19 cellular contexts compared by ENCODE assay signal in the genomic region with DNA sequence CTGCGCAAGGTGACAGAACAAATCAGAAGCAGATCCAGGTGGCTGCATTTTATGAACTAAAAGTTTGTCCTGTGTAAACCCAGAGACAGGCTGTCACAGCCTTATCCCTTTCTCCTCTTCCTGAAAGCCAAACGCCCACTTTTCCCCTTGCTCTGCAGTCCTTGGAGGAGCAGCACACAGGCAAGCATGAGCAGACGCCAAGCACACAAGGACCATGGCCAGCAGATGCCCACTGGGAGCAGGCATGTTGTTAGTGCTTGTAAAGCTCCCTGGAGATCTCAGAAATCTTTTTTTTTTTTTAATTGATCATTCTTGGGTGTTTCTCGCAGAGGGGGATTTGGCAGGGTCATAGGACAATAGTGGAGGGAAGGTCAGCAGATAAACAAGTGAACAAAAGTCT. TPM values are rescaled to one million over a fixed set of nuclear protein-coding genes. Genes with fewer than 3 reads are reported as not detected.
DNase-seq lines count a peak whose midpoint lies in the region; ATAC-seq and TF ChIP-seq lines count a peak whose summit lies in the region.
"Had no signal": no experiment of that assay in that cellular context is flagged by ENCODE, and none has a peak within 500 bp of the region (broad histone marks: within the 10 kb centered on the region; RNA-seq: fewer than 3 reads in every experiment).

No MANE protein-coding gene starts in this region.

- intact Hi-C loops in left lung (cut with DNase I): no loop called here
- intact Hi-C loops in thyroid gland (cut with DNase I): no loop called here

- TF ChIP-seq CTCF in left lung (IDR thresholded peaks at IDR 0.05) (no peak), thyroid gland (IDR thresholded peaks at IDR 0.05) (no peak)

- TF ChIP-seq POLR2A in thyroid gland (IDR thresholded peaks at IDR 0.05): no peak

- no peak overlapping the region for H3K4me3 ChIP-seq in left lung
- H3K4me3 ChIP-seq in thyroid gland (replicated peaks in 1 of 3): no peak overlapping the region
- H3K4me3 ChIP-seq: K562, SK-N-MC had no signal

- H3K27ac ChIP-seq in left lung (peak overlapping the region in 1 of 2 donors; percentile 7), thyroid gland (peak overlapping the region; percentile 15 to 87 (median 69))
- H3K27ac ChIP-seq: C4-2B, SK-N-MC had no signal

- 29 to 40% methylated on average over 4 of the region's 4 CpGs for WGBS in thyroid gland, 2 donors

- H3K36me3 ChIP-seq in left lung (no peaks in the 10 kb centered on the region), thyroid gland (no peaks in the 10 kb centered on the region)

- peak; percentile 83 for DNase-seq in DMS79 treated with DMSO at 0.1 percent for 48 hours (lab: John Stamatoyannopoulos, UW)
- peak; percentile 65 for DNase-seq in NCI-H82 (lab: John Stamatoyannopoulos, UW)
- no peak for DNase-seq in left lung
- peak; percentile 69 for DNase-seq in thyroid gland
- no peak for DNase-seq in G401 (ENCODE audit: low spot score)
- no peak for DNase-seq in NCI-H2081 treated with DMSO at 0.1 percent for 48 hours (lab: John Stamatoyannopoulos, UW)
- DNase-seq: ACHN, EL, NCI-H1105, NCI-H2081, NCI-H226, NCI-H774, SHP77 had no signal

- no peaks in the 10 kb centered on the region for H3K9me3 ChIP-seq in left lung
- H3K9me3 ChIP-seq in thyroid gland: no peaks in the 10 kb centered on the region

- ATAC-seq in left lung: peak; percentile 35
- no peak for ATAC-seq in HG02759 (IDR thresholded peaks at IDR 0.05; ENCODE audit: unreplicated experiment)
- ATAC-seq: K562 had no signal

- H3K4me1 ChIP-seq in left lung (peaks cover 0 to 3% of the 10 kb centered on the region in 2 donors), thyroid gland (peaks cover 8 to 32% of the 10 kb centered on the region in 2 donors)

- in situ Hi-C loops in G401 (cut with HindIII; ENCODE audit: low sequenced_read_pairs): no loop called here

- H3K27me3 ChIP-seq in left lung: no peaks in the 10 kb centered on the region
- no peaks in the 10 kb centered on the region for H3K27me3 ChIP-seq in thyroid gland

RNA-seq across cellular contexts. Expression of a gene that starts 11.5 kb away (rescaled TPM):
- total RNA-seq in left lung (100 to 1,000 TPM; 291 to 729 TPM), thyroid gland (100 to 1,000 TPM; 271 to 316 (median 289) TPM)
- total RNA-seq in G401 (2014; rRNA removed; shearing (Covaris generic)): not detected in 2 replicates
- total RNA-seq: H1, RPMI7951 had no signal

Comparison
In these comparisons a context has a peak if more than half of its experiments do, and no peak if none do; other contexts are left out.
1. DNase-seq: peak in DMS79 treated with DMSO at 0.1 percent for 48 hours (single experiment), NCI-H82 (single experiment) and thyroid gland (2 of 2); none in left lung (0 of 2), G401 (single experiment) and NCI-H2081 treated with DMSO at 0.1 percent for 48 hours (single experiment).
2. RNA of a gene that starts 11.5 kb away (total RNA-seq): 291 to 729 TPM in left lung and 271 to 316 TPM in thyroid gland; not detected in G401; every median in the first group is over 100 times any median in the second.